In the genomic region with DNA sequence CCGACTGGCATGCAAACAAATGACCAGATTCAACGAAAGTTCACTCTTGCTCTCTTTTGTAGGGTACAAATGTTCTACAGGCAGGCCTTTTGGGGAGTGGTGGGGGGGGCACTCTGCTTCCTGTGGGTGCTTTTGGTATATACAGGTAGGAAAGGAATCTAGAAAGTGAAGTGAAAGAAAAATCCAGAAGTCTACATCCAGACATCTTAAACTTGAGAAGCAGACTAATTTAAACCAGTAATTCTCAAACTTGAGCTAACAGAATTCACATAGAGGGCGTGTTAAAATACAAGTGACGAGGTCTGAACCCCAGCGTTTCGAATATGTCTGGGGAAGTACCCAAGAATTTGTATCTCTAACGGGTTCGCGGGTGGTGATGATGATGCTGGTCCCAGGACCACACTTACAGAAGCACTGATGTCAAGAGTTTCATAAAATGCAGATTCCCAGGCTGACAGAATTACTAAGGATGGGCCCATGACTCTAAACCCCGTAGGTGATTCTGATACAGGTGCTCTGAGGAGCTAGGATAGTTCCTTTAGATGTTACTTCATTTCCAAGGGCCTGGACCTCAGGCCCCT, we compare ENCODE assay signal across 9 cellular contexts. TPM values are rescaled to one million over a fixed set of nuclear protein-coding genes. Genes with fewer than 3 reads are reported as not detected.
A peak's percentile ranks its signal among the peaks of the same experiment; 100 is the strongest.
DNase-seq lines count a peak whose midpoint lies in the region; ATAC-seq and TF ChIP-seq lines count a peak whose summit lies in the region.
"Had no signal": no experiment of that assay in that cellular context is flagged by ENCODE, and none has a peak within 500 bp of the region (broad histone marks: within the 10 kb centered on the region; RNA-seq: fewer than 3 reads in every experiment).

No MANE protein-coding gene starts in this region.

- ATAC-seq in HG03432 (IDR thresholded peaks at IDR 0.05; ENCODE audit: unreplicated experiment) = peak; percentile 2
- ATAC-seq in naive thymus-derived CD4-positive, alpha-beta T cell = peak; percentile 25
- ATAC-seq in HG03159 (IDR thresholded peaks at IDR 0.05; ENCODE audit: unreplicated experiment) = no peak

- H3K27ac ChIP-seq in A673 (ENCODE audit: low read depth, low read length, poor library complexity, severe bottlenecking) = no peak overlapping the region
- H3K27ac ChIP-seq in duodenal mucosa (ENCODE audit: low read depth, low read length) = no peak overlapping the region
- peak overlapping the region; percentile 65 for H3K27ac ChIP-seq in naive thymus-derived CD4-positive, alpha-beta T cell (ENCODE audit: low read depth, low read length)

- H3K36me3 ChIP-seq in A673 (ENCODE audit: insufficient read depth, low read length, poor library complexity, severe bottlenecking) (peaks cover 4% of the 10 kb centered on the region), duodenal mucosa (ENCODE audit: control insufficient read depth in 1 of 2, insufficient read depth in 2 of 2, low read length in 2 of 2) (peaks cover 0 to 3% of the 10 kb centered on the region in 2 donors)
- H3K36me3 ChIP-seq in naive thymus-derived CD4-positive, alpha-beta T cell (ENCODE audit: control insufficient read depth in 2 of 3, insufficient read depth in 3 of 3, low read length in 3 of 3) = no peaks in the 10 kb centered on the region

- H3K4me1 Mint-ChIP-seq in naive thymus-derived CD4-positive, alpha-beta T cell = peaks cover 0 to 17% (median 7%) of the 10 kb centered on the region in 7 donors

- peaks cover 9% of the 10 kb centered on the region for H3K4me1 ChIP-seq in A673 (ENCODE audit: insufficient read depth, low read length, poor library complexity, severe bottlenecking)
- H3K4me1 ChIP-seq in duodenal mucosa (ENCODE audit: control insufficient read depth in 1 of 2, insufficient read depth in 2 of 2, low read length in 2 of 2) = peaks cover 6 to 8% of the 10 kb centered on the region in 2 donors
- H3K4me1 ChIP-seq in naive thymus-derived CD4-positive, alpha-beta T cell (ENCODE audit: control insufficient read depth in 2 of 2, insufficient read depth in 2 of 2, low read length in 2 of 2) = peaks cover 0 to 9% of the 10 kb centered on the region in 2 donors

- H3K27me3 ChIP-seq in A673 (replicated peaks; ENCODE audit: insufficient read depth, low read depth, low read length, poor library complexity) = no peaks in the 10 kb centered on the region
- no peaks in the 10 kb centered on the region for H3K27me3 ChIP-seq in duodenal mucosa (ENCODE audit: control insufficient read depth in 1 of 2, insufficient read depth in 2 of 2, low read length in 2 of 2)
- no peaks in the 10 kb centered on the region for H3K27me3 ChIP-seq in naive thymus-derived CD4-positive, alpha-beta T cell (ENCODE audit: control insufficient read depth in 2 of 2, insufficient read depth in 2 of 2, low read length in 2 of 2)

- H3K9me3 ChIP-seq in A673 (ENCODE audit: low read depth, low read length, poor library complexity, severe bottlenecking) = no peaks in the 10 kb centered on the region
- H3K9me3 ChIP-seq in duodenal mucosa (ENCODE audit: control insufficient read depth in 1 of 2, low read length in 2 of 2) = no peaks in the 10 kb centered on the region
- no peaks in the 10 kb centered on the region for H3K9me3 ChIP-seq in naive thymus-derived CD4-positive, alpha-beta T cell (ENCODE audit: control insufficient read depth in 2 of 3, low read length in 3 of 3)

- no peak for DNase-seq in A673 (ENCODE audit: low spot score)
- DNase-seq in naive thymus-derived CD4-positive, alpha-beta T cell = peak in 6 of 9 donors; percentile 19 to 49 (median 42)
- no peak for DNase-seq in NCI-H1930 (lab: John Stamatoyannopoulos, UW)
- no peak for DNase-seq in COR-L47 (lab: John Stamatoyannopoulos, UW)
- DNase-seq in HuH-7.5 (ENCODE audit: low spot score) = no peak
- DNase-seq: NK-92 treated with Interleukin-12 subunit alpha and Interleukin-12 subunit beta, amount 100 ng/mL, for 24 hours had no signal

- H3K9ac ChIP-seq in duodenal mucosa (ENCODE audit: low read depth in 1 of 2, low read length in 2 of 2) = no peak overlapping the region

- peaks cover 0 to 7% (median 6%) of the 10 kb centered on the region in 5 donors for H3K36me3 Mint-ChIP-seq in naive thymus-derived CD4-positive, alpha-beta T cell

- TF ChIP-seq CTCF in A673 (conservative IDR thresholded peaks at IDR 0.05; ENCODE audit: low read depth, low read length) = no peak

- intact Hi-C loops in A673 (cut with micrococcal nuclease; ENCODE audit: unreplicated experiment) = no loop called here
- intact Hi-C loops in naive thymus-derived CD4-positive, alpha-beta T cell (cut with micrococcal nuclease) = loop anchor here (1.0 to 10.0 kb wide), 5 partner anchors 19 to 1268 kb away; partner anchors contain the start of genes DAAM1 (in 1 of the 2), JKAMP (in 1 of the 2), L3HYPDH (in 1 of the 2) and PPM1A (in 1 of the 2)

- no peaks in the 10 kb centered on the region for H3K9me3 Mint-ChIP-seq in naive thymus-derived CD4-positive, alpha-beta T cell

- POLR2A ChIA-PET in A673 (lab: Charles Lee; ENCODE audit: low non-redundant PET) = no interaction called here
- POLR2A ChIA-PET in naive thymus-derived CD4-positive, alpha-beta T cell (lab: Charles Lee) = interaction anchor here (1.1 to 5.2 kb wide), 2 partner anchors 13 to 18 kb away, joined by 4 to 34 read pairs; partner anchors contain the start of genes JKAMP and L3HYPDH

- BruUV-seq in A673 (replicated peaks; lab: Mats Ljungman, UMichigan) = no TSS peak

- CTCF ChIA-PET in A673 (lab: Charles Lee) = no interaction called here
- CTCF ChIA-PET in naive thymus-derived CD4-positive, alpha-beta T cell (lab: Charles Lee) = interaction anchor here (1.0 kb wide), 1 partner anchor 866 kb away, joined by 3 read pairs; no protein-coding TSS in a partner anchor

- H3K4me3 ChIP-seq in A673 (ENCODE audit: low read depth, low read length, poor library complexity, severe bottlenecking) (peak overlapping the region; percentile 68), duodenal mucosa (ENCODE audit: low read depth in 1 of 2, low read length in 2 of 2) (peak overlapping the region; percentile 69 to 78)
- H3K4me3 ChIP-seq in naive thymus-derived CD4-positive, alpha-beta T cell (ENCODE audit: low read length) = peak overlapping the region; percentile 66

- H3K27me3 Mint-ChIP-seq in naive thymus-derived CD4-positive, alpha-beta T cell = peaks cover 2 to 12% (median 6%) of the 10 kb centered on the region in 5 donors

- peak overlapping the region; percentile 41 to 91 (median 82) for H3K27ac Mint-ChIP-seq in naive thymus-derived CD4-positive, alpha-beta T cell

- peak overlapping the region; percentile 71 to 90 (median 86) for H3K4me3 Mint-ChIP-seq in naive thymus-derived CD4-positive, alpha-beta T cell

RNA-seq across cellular contexts. Expression of gene GPR135, which starts 0.5 kb away (rescaled TPM):
- total RNA-seq in A673 (2021) = 2.3 and 3.4 TPM in 2 replicates
- 1 to 10 TPM; 1.3 to 2.7 (median 2.2) TPM for total RNA-seq in naive thymus-derived CD4-positive, alpha-beta T cell
- under 1 TPM; 0.11 to 0.25 TPM for polyA plus RNA-seq in naive thymus-derived CD4-positive, alpha-beta T cell

RNA-seq across cellular contexts. Expression of gene L3HYPDH, which starts 18.5 kb away (rescaled TPM):
- 31.9 and 32.0 TPM in 2 replicates for total RNA-seq in A673 (2021)
- total RNA-seq in naive thymus-derived CD4-positive, alpha-beta T cell = 10 to 100 TPM; 18.9 to 55.9 (median 24.2) TPM
- polyA plus RNA-seq in naive thymus-derived CD4-positive, alpha-beta T cell = 1 to 10 TPM; 2.9 to 6.1 TPM

RNA-seq across cellular contexts. Expression of gene JKAMP, which starts 18.7 kb away (rescaled TPM):
- total RNA-seq in A673 (2021) = 43.9 and 51.6 TPM in 2 replicates
- total RNA-seq in naive thymus-derived CD4-positive, alpha-beta T cell = 10 to 100 TPM; 12.2 to 33.7 (median 32.5) TPM
- polyA plus RNA-seq in naive thymus-derived CD4-positive, alpha-beta T cell = 10 to 100 TPM; 39.1 to 54.1 TPM

Comparison
In these comparisons a context has a peak if more than half of its experiments do, and no peak if none do; other contexts are left out.
1. DNase-seq: peak in naive thymus-derived CD4-positive, alpha-beta T cell (6 of 9); none in A673 (single experiment), NCI-H1930 (0 of 2), COR-L47 (single experiment) and HuH-7.5 (single experiment).
2. Peak in every context shown above with its lines, with median percentiles within 50 percentile points of each other: H3K4me3 ChIP-seq.